30 cellular contexts compared by ENCODE assay signal in genomic region chr7:46791180-46791579, GRCh38.
DNase-seq lines count a peak whose midpoint lies in the region; ATAC-seq and TF ChIP-seq lines count a peak whose summit lies in the region.
"Had no signal": no experiment of that assay in that cellular context is flagged by ENCODE, and none has a peak within 500 bp of the region (broad histone marks: within the 10 kb centered on the region; RNA-seq: fewer than 3 reads in every experiment).

No MANE protein-coding gene starts in this region.

- CTCF ChIA-PET in SK-N-SH (lab: Yijun Ruan, JAX), result interaction anchor here (0.6 kb wide), 1 partner anchor 877 kb away, joined by 3 read pairs; no protein-coding TSS in a partner anchor

- H3K36me3 ChIP-seq in SK-N-SH (replicated peaks in 1 of 2; ENCODE audit: control insufficient read depth in 1 of 2, insufficient read depth in 2 of 2, low read length in 1 of 2), result no peaks in the 10 kb centered on the region
- H3K36me3 ChIP-seq in osteoblast (ENCODE audit: insufficient read depth, low read length), result no peaks in the 10 kb centered on the region
- H3K36me3 ChIP-seq: MG63, neutrophil, SJCRH30, thoracic aorta had no signal

- H3K9me2 ChIP-seq in SK-N-SH, result no peaks in the 10 kb centered on the region

- H4K20me1 ChIP-seq in SK-N-SH (ENCODE audit: insufficient read depth) (no peaks in the 10 kb centered on the region), osteoblast (ENCODE audit: insufficient read depth, low read length) (no peaks in the 10 kb centered on the region)

- 74% methylated on average over 1 of the region's 1 CpG for WGBS in SK-N-SH (ENCODE audit: low lambda C conversion rate)

- H3K4me2 ChIP-seq in SK-N-SH (no peak overlapping the region), osteoblast (ENCODE audit: insufficient read depth, low read length) (no peak overlapping the region)

- H3K9me3 ChIP-seq in SK-N-SH (no peaks in the 10 kb centered on the region), osteoblast (ENCODE audit: low read depth, low read length) (no peaks in the 10 kb centered on the region)
- H3K9me3 ChIP-seq: MG63, neutrophil, SJCRH30, thoracic aorta had no signal

- no peak overlapping the region for H3K27ac ChIP-seq in SK-N-SH (ENCODE audit: low read depth in 2 of 2, low read length in 1 of 2)
- no peak overlapping the region for H3K27ac ChIP-seq in osteoblast (ENCODE audit: low read depth, low read length)
- H3K27ac ChIP-seq: neutrophil, SJCRH30, thoracic aorta had no signal

- no peak for TF ChIP-seq CTCF in SK-N-SH (IDR thresholded peaks at IDR 0.05)
- no peak for TF ChIP-seq CTCF in osteoblast (IDR thresholded peaks at IDR 0.05; ENCODE audit: extremely low read depth, low read depth, low read length)

- TF ChIP-seq RAD21 in SK-N-SH (IDR thresholded peaks at IDR 0.05; ENCODE audit: low read length), result no peak

- no peak for DNase-seq in SK-N-SH
- DNase-seq in SK-N-DZ (ENCODE audit: low spot score), result peak; percentile 7
- DNase-seq in glomerular visceral epithelial cell (ENCODE audit: extremely low spot score), result peak; percentile 13
- peak; percentile 74 for DNase-seq in osteoblast (ENCODE audit: insufficient read length, low spot score, missing footprints)
- DNase-seq in NK-92 treated with Interleukin-12 subunit alpha and Interleukin-12 subunit beta, amount 100 ng/mL, for 24 hours (lab: John Stamatoyannopoulos, UW), result no peak
- DNase-seq in NCI-H774 (lab: John Stamatoyannopoulos, UW), result no peak
- DNase-seq: 8988T; activated CD4-positive, alpha-beta T cell treated with anti-CD3 and anti-CD28 coated beads for 1 hour; activated CD8-positive, alpha-beta T cell treated with anti-CD3 and anti-CD28 coated beads, Interleukin-2, amount 10 ng/mL, durations not matched to agents 7 days and 5 days; activated naive CD4-positive, alpha-beta T cell treated with anti-CD3 and anti-CD28 coated beads, Interleukin-2, amount 10 ng/mL, durations not matched to agents 7 days and 5 days; AML-193; CD4-positive, alpha-beta T cell; KBM-7; kidney; MG63; naive B cell; NCI-H1930; NCI-H2171 treated with DMSO at 0.1 percent for 48 hours; NCI-H510A treated with DMSO at 0.1 percent for 48 hours; PC-3; SJCRH30; stimulated activated CD4-positive, alpha-beta T cell treated with anti-CD3 and anti-CD28 coated beads, Interleukin-2, amount 100 ng/mL, for 48 hours; stimulated activated naive CD8-positive, alpha-beta T cell treated with anti-CD3 and anti-CD28 coated beads, Interleukin-15, amount 100 ng/mL, for 72 hours; T-helper 17 cell had no signal

- H2AFZ ChIP-seq in SK-N-SH (ENCODE audit: low read depth), result no peak overlapping the region
- H2AFZ ChIP-seq in osteoblast (ENCODE audit: low read length), result peak overlapping the region; percentile 62

- POLR2A ChIA-PET in SK-N-SH (lab: Yijun Ruan, JAX), result no interaction called here

- ATAC-seq in SK-N-SH treated with all-trans-retinoic acid at 6 μM for 48 hours (0 out of 3 replicates have a peak, but pooled peaks have one; percentile 24), HG03139 (IDR thresholded peaks at IDR 0.05; ENCODE audit: unreplicated experiment) (no peak)
- ATAC-seq: activated CD8-positive, alpha-beta T cell treated with anti-CD3 and anti-CD28 coated beads, Interleukin-2, amount 10 ng/mL, durations not matched to agents 7 days and 5 days; activated T-helper 17 cell treated with anti-CD3 and anti-CD28 coated beads, Interleukin-2, amount 50 U/mL, for 72 hours; PC-3; sciatic nerve; stimulated activated naive CD8-positive, alpha-beta T cell treated with anti-CD3 and anti-CD28 coated beads, Interleukin-15, amount 100 ng/mL, for 72 hours; T-helper 17 cell had no signal

- H3K4me1 ChIP-seq in SK-N-SH (ENCODE audit: control insufficient read depth in 1 of 2, insufficient read depth in 2 of 2, low read depth in 1 of 2, low read length in 1 of 2) (no peaks in the 10 kb centered on the region; a peak in 1 of 4 replicates), osteoblast (ENCODE audit: insufficient read depth, low read length) (peaks cover 13% of the 10 kb centered on the region)
- H3K4me1 ChIP-seq: SJCRH30 had no signal

- no peak overlapping the region for H3K9ac ChIP-seq in SK-N-SH

- H3K27me3 ChIP-seq in SK-N-SH (ENCODE audit: insufficient read depth) (no peaks in the 10 kb centered on the region), osteoblast (ENCODE audit: insufficient read depth, low read length) (no peaks in the 10 kb centered on the region)
- H3K27me3 ChIP-seq: MG63, neutrophil, SJCRH30 had no signal

- H3F3A ChIP-seq in SK-N-SH (replicated peaks; ENCODE audit: insufficient read depth), result no peaks in the 10 kb centered on the region

- no peaks in the 10 kb centered on the region for H3K79me2 ChIP-seq in SK-N-SH (ENCODE audit: insufficient read depth)
- H3K79me2 ChIP-seq in osteoblast (ENCODE audit: insufficient read depth, low read length), result no peaks in the 10 kb centered on the region

- no peak for TF ChIP-seq EP300 in SK-N-SH (IDR thresholded peaks at IDR 0.05; ENCODE audit: borderline replicate concordance in 1 of 2, low read depth in 1 of 2, low read length in 1 of 2)

- H3K4me3 ChIP-seq in SK-N-SH (ENCODE audit: low read depth in 2 of 2, low read length in 1 of 2), result no peak overlapping the region
- H3K4me3 ChIP-seq in osteoblast (ENCODE audit: insufficient read depth, low read length), result no peak overlapping the region
- H3K4me3 ChIP-seq: MG63, SJCRH30, thoracic aorta had no signal

TF ChIP-seq in SK-N-SH treated with all-trans-retinoic acid at 6 μM for 48 hours, 23 proteins besides CTCF, POLR2A, EP300 and RAD21 (continues in another document):
- TF ChIP-seq OSR1 (CRISPR knock-in tag; IDR thresholded peaks at IDR 0.05) (no peak), SNAI2 (CRISPR knock-in tag; IDR thresholded peaks at IDR 0.05) (no peak), ZFP3 (CRISPR knock-in tag; IDR thresholded peaks at IDR 0.05) (no peak), ISL1 (CRISPR knock-in tag; IDR thresholded peaks at IDR 0.05) (no peak), CSRNP3 (CRISPR knock-in tag; IDR thresholded peaks at IDR 0.05) (no peak)
- TF ChIP-seq, protein P1, sequence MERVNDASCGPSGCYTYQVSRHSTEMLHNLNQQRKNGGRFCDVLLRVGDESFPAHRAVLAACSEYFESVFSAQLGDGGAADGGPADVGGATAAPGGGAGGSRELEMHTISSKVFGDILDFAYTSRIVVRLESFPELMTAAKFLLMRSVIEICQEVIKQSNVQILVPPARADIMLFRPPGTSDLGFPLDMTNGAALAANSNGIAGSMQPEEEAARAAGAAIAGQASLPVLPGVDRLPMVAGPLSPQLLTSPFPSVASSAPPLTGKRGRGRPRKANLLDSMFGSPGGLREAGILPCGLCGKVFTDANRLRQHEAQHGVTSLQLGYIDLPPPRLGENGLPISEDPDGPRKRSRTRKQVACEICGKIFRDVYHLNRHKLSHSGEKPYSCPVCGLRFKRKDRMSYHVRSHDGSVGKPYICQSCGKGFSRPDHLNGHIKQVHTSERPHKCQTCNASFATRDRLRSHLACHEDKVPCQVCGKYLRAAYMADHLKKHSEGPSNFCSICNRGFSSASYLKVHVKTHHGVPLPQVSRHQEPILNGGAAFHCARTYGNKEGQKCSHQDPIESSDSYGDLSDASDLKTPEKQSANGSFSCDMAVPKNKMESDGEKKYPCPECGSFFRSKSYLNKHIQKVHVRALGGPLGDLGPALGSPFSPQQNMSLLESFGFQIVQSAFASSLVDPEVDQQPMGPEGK (CRISPR knock-in tag; IDR thresholded peaks at IDR 0.05; ENCODE audit: borderline replicate concordance), result no peak

TF ChIP-seq in SK-N-SH, 30 proteins besides CTCF, POLR2A, EP300 and RAD21:
- TF ChIP-seq TEAD4 (IDR thresholded peaks at IDR 0.05; ENCODE audit: borderline replicate concordance, insufficient read depth), result no peak
- TF ChIP-seq, protein P2, sequence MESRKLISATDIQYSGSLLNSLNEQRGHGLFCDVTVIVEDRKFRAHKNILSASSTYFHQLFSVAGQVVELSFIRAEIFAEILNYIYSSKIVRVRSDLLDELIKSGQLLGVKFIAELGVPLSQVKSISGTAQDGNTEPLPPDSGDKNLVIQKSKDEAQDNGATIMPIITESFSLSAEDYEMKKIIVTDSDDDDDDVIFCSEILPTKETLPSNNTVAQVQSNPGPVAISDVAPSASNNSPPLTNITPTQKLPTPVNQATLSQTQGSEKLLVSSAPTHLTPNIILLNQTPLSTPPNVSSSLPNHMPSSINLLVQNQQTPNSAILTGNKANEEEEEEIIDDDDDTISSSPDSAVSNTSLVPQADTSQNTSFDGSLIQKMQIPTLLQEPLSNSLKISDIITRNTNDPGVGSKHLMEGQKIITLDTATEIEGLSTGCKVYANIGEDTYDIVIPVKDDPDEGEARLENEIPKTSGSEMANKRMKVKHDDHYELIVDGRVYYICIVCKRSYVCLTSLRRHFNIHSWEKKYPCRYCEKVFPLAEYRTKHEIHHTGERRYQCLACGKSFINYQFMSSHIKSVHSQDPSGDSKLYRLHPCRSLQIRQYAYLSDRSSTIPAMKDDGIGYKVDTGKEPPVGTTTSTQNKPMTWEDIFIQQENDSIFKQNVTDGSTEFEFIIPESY (IDR thresholded peaks at IDR 0.05; ENCODE audit: borderline replicate concordance, low read depth), result no peak
- TF ChIP-seq MXI1 (IDR thresholded peaks at IDR 0.05; ENCODE audit: low read depth, low read length), result no peak
- TF ChIP-seq ELF1 (IDR thresholded peaks at IDR 0.05), result no peak
- no peak for TF ChIP-seq RFX5 (IDR thresholded peaks at IDR 0.05; ENCODE audit: low read length)
- TF ChIP-seq YY1 (IDR thresholded peaks at IDR 0.05; ENCODE audit: low read depth), result no peak

Comparison
In these comparisons a context has a peak if more than half of its experiments do, and no peak if none do; other contexts are left out.
1. DNase-seq: peak in SK-N-DZ (single experiment), glomerular visceral epithelial cell (single experiment) and osteoblast (single experiment); none in SK-N-SH (single experiment), NK-92 treated with Interleukin-12 subunit alpha and Interleukin-12 subunit beta, amount 100 ng/mL, for 24 hours (single experiment) and NCI-H774 (single experiment).